ENCODE assay signal across 20 cellular contexts in genomic region chr7:100621554-100621953, GRCh38. TPM values are rescaled to one million over a fixed set of nuclear protein-coding genes. Genes with fewer than 3 reads are reported as not detected.
DNase-seq lines count a peak whose midpoint lies in the region; ATAC-seq, FAIRE-seq and TF ChIP-seq lines count a peak whose summit lies in the region.
"Had no signal": no experiment of that assay in that cellular context is flagged by ENCODE, and none has a peak within 500 bp of the region (broad histone marks: within the 10 kb centered on the region; RNA-seq: fewer than 3 reads in every experiment).

No MANE protein-coding gene starts in this region.

- no peaks in the 10 kb centered on the region for H4K20me1 ChIP-seq in HepG2 (ENCODE audit: insufficient read depth, low read length)

- WGBS in adrenal gland, 4 donors = 32 to 57% (median 44%) methylated on average over 8 of the region's 8 CpGs
- WGBS in HepG2 (ENCODE audit: low lambda C conversion rate) = 8% methylated on average over 8 of the region's 8 CpGs
- WGBS in ovary, 3 donors = 63 to 71% (median 70%) methylated on average over 8 of the region's 8 CpGs

- no peak overlapping the region for H3K4me3 Mint-ChIP-seq in activated CD4-positive, alpha-beta memory T cell treated with anti-CD3 and anti-CD28 coated beads, Interleukin-2, amount 10 ng/mL, durations not matched to agents 7 days and 5 days
- no peak overlapping the region for H3K4me3 Mint-ChIP-seq in activated CD4-positive, alpha-beta memory T cell treated with anti-CD3 and anti-CD28 coated beads for 36 hours
- H3K4me3 Mint-ChIP-seq: GM23338 had no signal

- CTCF ChIA-PET in activated CD4-positive, alpha-beta memory T cell treated with anti-CD3 and anti-CD28 coated beads, Interleukin-2, amount 10 ng/mL, durations not matched to agents 7 days and 5 days (lab: Charles Lee) = interaction anchor here (1.1 kb wide), 1 partner anchor 8 kb away, joined by 6 read pairs; no protein-coding TSS in a partner anchor
- CTCF ChIA-PET in activated CD4-positive, alpha-beta memory T cell treated with anti-CD3 and anti-CD28 coated beads for 36 hours (lab: Charles Lee) = interaction anchor here (1.6 kb wide), 1 partner anchor 9 kb away, joined by 4 read pairs; no protein-coding TSS in a partner anchor
- CTCF ChIA-PET in HepG2 (lab: Yijun Ruan, JAX; ENCODE audit: low intra/inter-chr PET ratio, low total read pairs) = no interaction called here

- BruUV-seq in HepG2 (replicated peaks; lab: Mats Ljungman, UMichigan) = no TSS peak

- intact Hi-C loops in activated CD4-positive, alpha-beta memory T cell treated with anti-CD3 and anti-CD28 coated beads for 36 hours (cut with micrococcal nuclease) = loop anchor here (10.0 kb wide), 1 partner anchor 233 kb away; the partner anchor contains the start of gene SLC12A9
- intact Hi-C loops in adrenal gland (cut with DNase I) = no loop called here
- intact Hi-C loops in HepG2 (cut with micrococcal nuclease; ENCODE audit: unreplicated experiment) = no loop called here
- intact Hi-C loops in ovary (cut with DNase I) = no loop called here

- H3K36me3 ChIP-seq in adrenal gland (replicated peaks in 1 of 2) (no peaks in the 10 kb centered on the region), HepG2 (replicated peaks in 1 of 2; ENCODE audit: control insufficient read depth in 1 of 2, insufficient read depth in 2 of 2, low read length in 2 of 2) (peaks cover 0 to 4% of the 10 kb centered on the region in 2 experiments; a peak in 2 of 5 replicates), right atrium auricular region (no peaks in the 10 kb centered on the region), ovary (no peaks in the 10 kb centered on the region)

- peaks cover 46% of the 10 kb centered on the region for H3K4me1 Mint-ChIP-seq in activated CD4-positive, alpha-beta memory T cell treated with anti-CD3 and anti-CD28 coated beads, Interleukin-2, amount 10 ng/mL, durations not matched to agents 7 days and 5 days
- peaks cover 9% of the 10 kb centered on the region for H3K4me1 Mint-ChIP-seq in activated CD4-positive, alpha-beta memory T cell treated with anti-CD3 and anti-CD28 coated beads for 36 hours (ENCODE audit: low read depth)

- peak overlapping the region; percentile 37 for H3K4me2 ChIP-seq in HepG2 (ENCODE audit: low read depth, low read length)
- H3K4me2 ChIP-seq: GM23338 had no signal

- in situ Hi-C loops in HepG2 (cut with HindIII; ENCODE audit: extremely low pct_ligation_motif_present, low pct_unique_long_range_greater_than_20kb) = no loop called here

- H3K79me2 ChIP-seq in HepG2 (ENCODE audit: insufficient read depth, low read length) = no peaks in the 10 kb centered on the region

- H3K9me3 Mint-ChIP-seq in activated CD4-positive, alpha-beta memory T cell treated with anti-CD3 and anti-CD28 coated beads, Interleukin-2, amount 10 ng/mL, durations not matched to agents 7 days and 5 days = no peaks in the 10 kb centered on the region
- no peaks in the 10 kb centered on the region for H3K9me3 Mint-ChIP-seq in activated CD4-positive, alpha-beta memory T cell treated with anti-CD3 and anti-CD28 coated beads for 36 hours
- H3K9me3 Mint-ChIP-seq: GM23338 had no signal

- no peaks in the 10 kb centered on the region for H3K27me3 Mint-ChIP-seq in activated CD4-positive, alpha-beta memory T cell treated with anti-CD3 and anti-CD28 coated beads, Interleukin-2, amount 10 ng/mL, durations not matched to agents 7 days and 5 days
- H3K27me3 Mint-ChIP-seq in activated CD4-positive, alpha-beta memory T cell treated with anti-CD3 and anti-CD28 coated beads for 36 hours = no peaks in the 10 kb centered on the region

- peak overlapping the region; percentile 44 for H3K27ac Mint-ChIP-seq in activated CD4-positive, alpha-beta memory T cell treated with anti-CD3 and anti-CD28 coated beads, Interleukin-2, amount 10 ng/mL, durations not matched to agents 7 days and 5 days
- H3K27ac Mint-ChIP-seq in activated CD4-positive, alpha-beta memory T cell treated with anti-CD3 and anti-CD28 coated beads for 36 hours = no peak overlapping the region
- H3K27ac Mint-ChIP-seq: GM23338 had no signal

- H3K27me3 ChIP-seq in adrenal gland (no peaks in the 10 kb centered on the region), HepG2 (ENCODE audit: control insufficient read depth in 1 of 2, insufficient read depth in 2 of 2, low read length in 2 of 2) (no peaks in the 10 kb centered on the region), right atrium auricular region (no peaks in the 10 kb centered on the region), ovary (no peaks in the 10 kb centered on the region)

- POLR2A ChIA-PET in activated CD4-positive, alpha-beta memory T cell treated with anti-CD3 and anti-CD28 coated beads, Interleukin-2, amount 10 ng/mL, durations not matched to agents 7 days and 5 days (lab: Charles Lee) = interaction anchor here (1.3 to 7.3 kb wide), 2 partner anchors 7 to 12 kb away, joined by 4 to 140 read pairs; partner anchors contain the start of gene MOSPD3
- POLR2A ChIA-PET in activated CD4-positive, alpha-beta memory T cell treated with anti-CD3 and anti-CD28 coated beads for 36 hours (lab: Charles Lee) = no interaction called here
- POLR2A ChIA-PET in HepG2 (lab: Yijun Ruan, JAX) = interaction anchor here (1.0 to 2.7 kb wide), 9 partner anchors 9 to 84 kb away, joined by 3 to 20 read pairs (median 4); partner anchors contain the start of genes FBXO24, LRCH4, MOSPD3 and POP7

- peak; percentile 82 for ATAC-seq in HepG2
- ATAC-seq: GM12878, GM23338, PC-3 had no signal

- H3K4me1 ChIP-seq in adrenal gland (replicated peaks in 1 of 2) (peaks cover 0 to 3% of the 10 kb centered on the region in 2 donors), HepG2 (ENCODE audit: insufficient read depth, low read length) (peaks cover 21% of the 10 kb centered on the region), right atrium auricular region (peaks cover 0 to 4% of the 10 kb centered on the region in 2 donors), ovary (ENCODE audit: insufficient read depth) (no peaks in the 10 kb centered on the region)

- TF ChIP-seq CTCF in adrenal gland (IDR thresholded peaks at IDR 0.05) = no peak
- no peak for TF ChIP-seq CTCF in HepG2 (CRISPR knock-in tag; IDR thresholded peaks at IDR 0.05)
- TF ChIP-seq CTCF in right atrium auricular region (IDR thresholded peaks at IDR 0.05) = no peak
- TF ChIP-seq CTCF in ovary (IDR thresholded peaks at IDR 0.05) = no peak

- no peaks in the 10 kb centered on the region for H3K9me3 ChIP-seq in adrenal gland (replicated peaks in 1 of 3)
- H3K9me3 ChIP-seq in HepG2 (ENCODE audit: low read length) = no peaks in the 10 kb centered on the region
- H3K9me3 ChIP-seq in right atrium auricular region = no peaks in the 10 kb centered on the region
- H3K9me3 ChIP-seq in ovary = no peaks in the 10 kb centered on the region

- H3K36me3 Mint-ChIP-seq in activated CD4-positive, alpha-beta memory T cell treated with anti-CD3 and anti-CD28 coated beads, Interleukin-2, amount 10 ng/mL, durations not matched to agents 7 days and 5 days (ENCODE audit: low read depth) = peaks cover 30% of the 10 kb centered on the region
- H3K36me3 Mint-ChIP-seq in activated CD4-positive, alpha-beta memory T cell treated with anti-CD3 and anti-CD28 coated beads for 36 hours = no peaks in the 10 kb centered on the region

- TF ChIP-seq RAD21 in HepG2 (CRISPR knock-in tag; IDR thresholded peaks at IDR 0.05) = no peak

- TF ChIP-seq POLR2A in adrenal gland (IDR thresholded peaks at IDR 0.05) (peak in 1 of 2 donors; percentile 31), HepG2 (IDR thresholded peaks at IDR 0.05; ENCODE audit: insufficient read depth in 1 of 2, low read depth in 2 of 2, low read length in 2 of 2) (0 out of 4 replicates have a peak, but pooled peaks of 1 of the 2 experiments have one; percentile 14), ovary (IDR thresholded peaks at IDR 0.05) (no peak)

- peak; percentile 56 for FAIRE-seq in HepG2 (lab: Jason Lieb, UNC)
- no peak for FAIRE-seq in HTR-8/SVneo (lab: Jason Lieb, UNC)
- FAIRE-seq: A204.1, GM12878, GM18507 had no signal

- TF ChIP-seq EP300 in HepG2 (IDR thresholded peaks at IDR 0.05; ENCODE audit: low read depth in 2 of 2, low read length in 2 of 2) = peak in 1 of 2 experiments; percentile 31; a peak in 1 of 4 replicates
- TF ChIP-seq EP300 in HepG2 (CRISPR knock-in tag; IDR thresholded peaks at IDR 0.05; ENCODE audit: borderline replicate concordance) = no peak
- no peak for TF ChIP-seq EP300 in ovary (IDR thresholded peaks at IDR 0.05)

- no peak overlapping the region for H2AFZ ChIP-seq in HepG2 (ENCODE audit: low read length)
- H2AFZ ChIP-seq: GM23338 had no signal

- no peak overlapping the region for H3K9ac ChIP-seq in HepG2 (ENCODE audit: insufficient read depth, low read depth, low read length)

- DNase-seq in activated CD4-positive, alpha-beta memory T cell treated with anti-CD3 and anti-CD28 coated beads, Interleukin-2, amount 10 ng/mL, durations not matched to agents 7 days and 5 days = no peak
- DNase-seq in activated CD4-positive, alpha-beta memory T cell treated with anti-CD3 and anti-CD28 coated beads for 36 hours = no peak
- DNase-seq in adrenal gland (peak; percentile 82 to 94 (median 89)), HepG2 (ENCODE audit: low spot score) (peak; percentile 41), right atrium auricular region (ENCODE audit: low spot score) (no peak), HTR-8/SVneo (ENCODE audit: insufficient read length, low spot score) (no peak), ovary (no peak)
- DNase-seq: DND-41, GDM1, NCI-H1048, NCI-H2081 treated with DMSO at 0.1 percent for 48 hours, NCI-H510A, NCI-H774, PC-3 had no signal

- H3K27ac ChIP-seq in adrenal gland (peak overlapping the region; percentile 52 to 91 (median 70)), HepG2 (ENCODE audit: extremely low read length, insufficient read depth, low read length) (peak overlapping the region; percentile 50), right atrium auricular region (no peak overlapping the region), ovary (no peak overlapping the region)
- H3K27ac ChIP-seq: C4-2B had no signal

- H3K4me3 ChIP-seq in adrenal gland = no peak overlapping the region
- H3K4me3 ChIP-seq in HepG2 (replicated peaks in 1 of 3; ENCODE audit: insufficient read depth in 1 of 3, low read depth in 2 of 3, low read length in 3 of 3) = no peak overlapping the region
- H3K4me3 ChIP-seq in right atrium auricular region = no peak overlapping the region
- no peak overlapping the region for H3K4me3 ChIP-seq in ovary
- H3K4me3 ChIP-seq: GM12878, GM23338 had no signal

RNA-seq across cellular contexts. Expression of gene MOSPD3, which starts 9.2 kb away (rescaled TPM):
- total RNA-seq in activated CD4-positive, alpha-beta memory T cell treated with anti-CD3 and anti-CD28 coated beads, Interleukin-2, amount 10 ng/mL, durations not matched to agents 7 days and 5 days = 10 to 100 TPM; 47.2 to 53.3 TPM
- 10 to 100 TPM; 14.0 to 14.4 TPM for total RNA-seq in activated CD4-positive, alpha-beta memory T cell treated with anti-CD3 and anti-CD28 coated beads for 36 hours
- total RNA-seq in adrenal gland (10 to 100 TPM; 30.0 to 54.5 (median 38.0) TPM), HepG2 (2016; rRNA removed; fragmentation: Illumina TruSeq; extraction: Trizol) (6.1 and 7.6 TPM in 2 replicates), right atrium auricular region (10 to 100 TPM; 11.8 to 13.5 TPM), ovary (10 to 100 TPM in 6 of 7 donors, 1 to 10 TPM in 1; 9.4 to 27.7 (median 24.7) TPM)
- polyA plus RNA-seq in adrenal gland (10 to 100 TPM; 27.3 to 51.9 (median 29.6) TPM), HepG2 (2011; rRNA removed) (8.6 and 8.8 TPM in 2 replicates), ovary (10 to 100 TPM in 1 of 2 donors, 1 to 10 TPM in 1; 9.2 to 24.4 TPM)
- total RNA-seq in HepG2 (2016; cell fraction: cytosol; rRNA removed; fragmentation: Illumina TruSeq; extraction: Trizol; ENCODE audit: low read depth) = 12.3 and 20.4 TPM in 2 replicates
- 4.0 and 7.0 TPM in 2 replicates for total RNA-seq in HepG2 (2016; cell fraction: insoluble cytoplasmic fraction; rRNA removed; fragmentation: Illumina TruSeq; extraction: Trizol)
- 15.9 and 22.1 TPM in 2 replicates for total RNA-seq in HepG2 (2016; cell fraction: membrane; rRNA removed; fragmentation: Illumina TruSeq; extraction: Trizol)
- total RNA-seq in HepG2 (2016; cell fraction: nucleus; rRNA removed; fragmentation: Illumina TruSeq; extraction: Trizol) = 4.2 and 6.2 TPM in 2 replicates
- polyA plus RNA-seq in HepG2 (2011; cell fraction: cytosol; rRNA removed) = 3.9 and 6.3 TPM in 2 replicates
- 21.4 and 23.3 TPM in 2 replicates for polyA plus RNA-seq in HepG2 (2011; cell fraction: nucleus; rRNA removed)
- polyA plus RNA-seq in HepG2 (2012) = 7.9 and 11.0 TPM in 2 replicates
- polyA plus RNA-seq in HepG2 (2016; cell fraction: cytosol; fragmentation: Illumina TruSeq; extraction: Trizol; ENCODE audit: low read depth) = 45.9 and 64.3 TPM in 2 replicates
- 15.6 and 23.4 TPM in 2 replicates for polyA plus RNA-seq in HepG2 (2016; cell fraction: insoluble cytoplasmic fraction; fragmentation: Illumina TruSeq; extraction: Trizol; ENCODE audit: low read depth)
- polyA plus RNA-seq in HepG2 (2016; cell fraction: membrane; fragmentation: Illumina TruSeq; extraction: Trizol; ENCODE audit: low read depth) = 47.5 and 59.2 TPM in 2 replicates
- 17.4 and 18.3 TPM in 2 replicates for polyA plus RNA-seq in HepG2 (2016; cell fraction: nucleus; fragmentation: Illumina TruSeq; extraction: Trizol; ENCODE audit: insufficient read depth, low read depth)
- polyA minus RNA-seq in HepG2 (2011; rRNA and poly(A)+ RNA removed; ENCODE audit: low replicate concordance) = 3.9 and 4.7 TPM in 2 replicates
- 1.7 and 2.4 TPM in 2 replicates for polyA minus RNA-seq in HepG2 (2011; cell fraction: cytosol; rRNA and poly(A)+ RNA removed)
- polyA minus RNA-seq in HepG2 (2011; cell fraction: nucleus; rRNA and poly(A)+ RNA removed) = 4.5 and 5.2 TPM in 2 replicates

RNA-seq across cellular contexts. Expression of gene PCOLCE, which starts 19.4 kb away (rescaled TPM):
- total RNA-seq in activated CD4-positive, alpha-beta memory T cell treated with anti-CD3 and anti-CD28 coated beads, Interleukin-2, amount 10 ng/mL, durations not matched to agents 7 days and 5 days = 10 to 100 TPM; 16.0 to 18.7 TPM
- 10 to 100 TPM in 1 of 2 experiments, 1 to 10 TPM in 1; 9.2 to 11.0 TPM for total RNA-seq in activated CD4-positive, alpha-beta memory T cell treated with anti-CD3 and anti-CD28 coated beads for 36 hours
- 100 to 1,000 TPM in 2 of 8 donors, 10 to 100 TPM in 6; 42.0 to 369 (median 71.9) TPM for total RNA-seq in adrenal gland
- polyA plus RNA-seq in adrenal gland = 100 to 1,000 TPM in 2 of 3 donors, 10 to 100 TPM in 1; 21.5 to 222 (median 184) TPM
- 3.9 and 16.0 TPM in 2 replicates for total RNA-seq in HepG2 (2016; rRNA removed; fragmentation: Illumina TruSeq; extraction: Trizol)
- total RNA-seq in HepG2 (2016; cell fraction: cytosol; rRNA removed; fragmentation: Illumina TruSeq; extraction: Trizol; ENCODE audit: low read depth) = 2.1 and 2.3 TPM in 2 replicates
- 3.3 and 18.3 TPM in 2 replicates for total RNA-seq in HepG2 (2016; cell fraction: insoluble cytoplasmic fraction; rRNA removed; fragmentation: Illumina TruSeq; extraction: Trizol)
- total RNA-seq in HepG2 (2016; cell fraction: membrane; rRNA removed; fragmentation: Illumina TruSeq; extraction: Trizol) = 1.9 and 2.0 TPM in 2 replicates
- 20.4 and 23.8 TPM in 2 replicates for total RNA-seq in HepG2 (2016; cell fraction: nucleus; rRNA removed; fragmentation: Illumina TruSeq; extraction: Trizol)
- polyA plus RNA-seq in HepG2 (2011; rRNA removed) = 5.3 and 6.9 TPM in 2 replicates
- 3.1 and 3.4 TPM in 2 replicates for polyA plus RNA-seq in HepG2 (2011; cell fraction: cytosol; rRNA removed)
- polyA plus RNA-seq in HepG2 (2011; cell fraction: nucleus; rRNA removed) = 62.1 and 64.1 TPM in 2 replicates
- polyA plus RNA-seq in HepG2 (2012) = 15.6 and 28.9 TPM in 2 replicates
- 3.5 and 3.8 TPM in 2 replicates for polyA plus RNA-seq in HepG2 (2016; cell fraction: cytosol; fragmentation: Illumina TruSeq; extraction: Trizol; ENCODE audit: low read depth)
- 6.3 and 9.1 TPM in 2 replicates for polyA plus RNA-seq in HepG2 (2016; cell fraction: insoluble cytoplasmic fraction; fragmentation: Illumina TruSeq; extraction: Trizol; ENCODE audit: low read depth)
- polyA plus RNA-seq in HepG2 (2016; cell fraction: membrane; fragmentation: Illumina TruSeq; extraction: Trizol; ENCODE audit: low read depth) = 3.4 and 3.6 TPM in 2 replicates
- 81.2 and 84.3 TPM in 2 replicates for polyA plus RNA-seq in HepG2 (2016; cell fraction: nucleus; fragmentation: Illumina TruSeq; extraction: Trizol; ENCODE audit: insufficient read depth, low read depth)
- 1.7 and 2.2 TPM in 2 replicates for polyA minus RNA-seq in HepG2 (2011; rRNA and poly(A)+ RNA removed; ENCODE audit: low replicate concordance)
- 3.4 and 4.9 TPM in 2 replicates for polyA minus RNA-seq in HepG2 (2011; cell fraction: cytosol; rRNA and poly(A)+ RNA removed)
- 7.1 and 9.0 TPM in 2 replicates for polyA minus RNA-seq in HepG2 (2011; cell fraction: nucleus; rRNA and poly(A)+ RNA removed)
- 10 to 100 TPM; 25.4 to 39.0 TPM for total RNA-seq in right atrium auricular region
- 100 to 1,000 TPM in 3 of 7 donors, 10 to 100 TPM in 4; 24.3 to 185 (median 67.5) TPM for total RNA-seq in ovary
- 10 to 100 TPM; 42.4 to 56.2 TPM for polyA plus RNA-seq in ovary

RNA-seq across cellular contexts. Expression of gene TFR2, which starts 19.8 kb away (rescaled TPM):
- total RNA-seq in activated CD4-positive, alpha-beta memory T cell treated with anti-CD3 and anti-CD28 coated beads, Interleukin-2, amount 10 ng/mL, durations not matched to agents 7 days and 5 days = 1 to 10 TPM; 8.8 to 9.2 TPM
- total RNA-seq in activated CD4-positive, alpha-beta memory T cell treated with anti-CD3 and anti-CD28 coated beads for 36 hours = 1 to 10 TPM; 8.7 to 9.9 TPM
- total RNA-seq in adrenal gland (1 to 10 TPM in 4 of 8 donors, under 1 TPM in 4; 0.24 to 2.9 (median 1.1) TPM), HepG2 (2016; rRNA removed; fragmentation: Illumina TruSeq; extraction: Trizol) (12.5 and 36.9 TPM in 2 replicates), right atrium auricular region (under 1 TPM in 1 of 2 donors, not detected in 1; 0.19 TPM), ovary (under 1 TPM in 4 of 7 donors, not detected in 3; 0.12 to 0.79 (median 0.26) TPM)
- polyA plus RNA-seq in adrenal gland (1 to 10 TPM in 2 of 3 donors, under 1 TPM in 1; 0.88 to 2.1 (median 1.1) TPM), HepG2 (2011; rRNA removed) (64.2 and 122 TPM in 2 replicates), ovary (under 1 TPM; 0.06 to 0.13 TPM)
- total RNA-seq in HepG2 (2016; cell fraction: cytosol; rRNA removed; fragmentation: Illumina TruSeq; extraction: Trizol; ENCODE audit: low read depth) = 3.4 and 5.6 TPM in 2 replicates
- 10.1 and 35.7 TPM in 2 replicates for total RNA-seq in HepG2 (2016; cell fraction: insoluble cytoplasmic fraction; rRNA removed; fragmentation: Illumina TruSeq; extraction: Trizol)
- 8.2 and 10.4 TPM in 2 replicates for total RNA-seq in HepG2 (2016; cell fraction: membrane; rRNA removed; fragmentation: Illumina TruSeq; extraction: Trizol)
- total RNA-seq in HepG2 (2016; cell fraction: nucleus; rRNA removed; fragmentation: Illumina TruSeq; extraction: Trizol) = 34.2 and 34.9 TPM in 2 replicates
- polyA plus RNA-seq in HepG2 (2011; cell fraction: cytosol; rRNA removed) = 55.9 and 57.8 TPM in 2 replicates
- 182 and 193 TPM in 2 replicates for polyA plus RNA-seq in HepG2 (2011; cell fraction: nucleus; rRNA removed)
- polyA plus RNA-seq in HepG2 (2012) = 111 and 151 TPM in 2 replicates
- 4.2 and 4.6 TPM in 2 replicates for polyA plus RNA-seq in HepG2 (2016; cell fraction: cytosol; fragmentation: Illumina TruSeq; extraction: Trizol; ENCODE audit: low read depth)
- polyA plus RNA-seq in HepG2 (2016; cell fraction: insoluble cytoplasmic fraction; fragmentation: Illumina TruSeq; extraction: Trizol; ENCODE audit: low read depth) = 11.4 and 13.6 TPM in 2 replicates
- polyA plus RNA-seq in HepG2 (2016; cell fraction: membrane; fragmentation: Illumina TruSeq; extraction: Trizol; ENCODE audit: low read depth) = 6.6 and 6.9 TPM in 2 replicates
- 79.8 and 81.7 TPM in 2 replicates for polyA plus RNA-seq in HepG2 (2016; cell fraction: nucleus; fragmentation: Illumina TruSeq; extraction: Trizol; ENCODE audit: insufficient read depth, low read depth)
- polyA minus RNA-seq in HepG2 (2011; rRNA and poly(A)+ RNA removed; ENCODE audit: low replicate concordance) = 17.0 and 39.6 TPM in 2 replicates
- polyA minus RNA-seq in HepG2 (2011; cell fraction: cytosol; rRNA and poly(A)+ RNA removed) = 14.2 and 31.8 TPM in 2 replicates
- 27.4 and 31.8 TPM in 2 replicates for polyA minus RNA-seq in HepG2 (2011; cell fraction: nucleus; rRNA and poly(A)+ RNA removed)
- total RNA-seq: MCF 10A, PC-3 had no signal

RNA-seq across cellular contexts. Expression of gene ACTL6B, which starts 34.7 kb away (rescaled TPM):
- not detected for total RNA-seq in activated CD4-positive, alpha-beta memory T cell treated with anti-CD3 and anti-CD28 coated beads, Interleukin-2, amount 10 ng/mL, durations not matched to agents 7 days and 5 days
- not detected for total RNA-seq in activated CD4-positive, alpha-beta memory T cell treated with anti-CD3 and anti-CD28 coated beads for 36 hours
- 1 to 10 TPM in 3 of 8 donors, not detected in 5; 1.9 to 3.8 (median 2.4) TPM for total RNA-seq in adrenal gland
- polyA plus RNA-seq in adrenal gland = 1 to 10 TPM in 2 of 3 donors, under 1 TPM in 1; 0.64 to 5.1 (median 2.5) TPM
- not detected in 2 replicates for total RNA-seq in HepG2 (2016; rRNA removed; fragmentation: Illumina TruSeq; extraction: Trizol)
- not detected in 2 replicates for total RNA-seq in HepG2 (2016; cell fraction: cytosol; rRNA removed; fragmentation: Illumina TruSeq; extraction: Trizol; ENCODE audit: low read depth)
- not detected in 2 replicates for total RNA-seq in HepG2 (2016; cell fraction: insoluble cytoplasmic fraction; rRNA removed; fragmentation: Illumina TruSeq; extraction: Trizol)
- not detected in 2 replicates for total RNA-seq in HepG2 (2016; cell fraction: membrane; rRNA removed; fragmentation: Illumina TruSeq; extraction: Trizol)
- total RNA-seq in HepG2 (2016; cell fraction: nucleus; rRNA removed; fragmentation: Illumina TruSeq; extraction: Trizol) = not detected in 2 replicates
- not detected in 2 replicates for polyA plus RNA-seq in HepG2 (2011; rRNA removed)
- not detected in 2 replicates for polyA plus RNA-seq in HepG2 (2011; cell fraction: cytosol; rRNA removed)
- not detected in 2 replicates for polyA plus RNA-seq in HepG2 (2011; cell fraction: nucleus; rRNA removed)
- polyA plus RNA-seq in HepG2 (2012) = not detected in 2 replicates
- not detected in 2 replicates for polyA plus RNA-seq in HepG2 (2016; cell fraction: cytosol; fragmentation: Illumina TruSeq; extraction: Trizol; ENCODE audit: low read depth)
- polyA plus RNA-seq in HepG2 (2016; cell fraction: insoluble cytoplasmic fraction; fragmentation: Illumina TruSeq; extraction: Trizol; ENCODE audit: low read depth) = not detected in 2 replicates
- polyA plus RNA-seq in HepG2 (2016; cell fraction: membrane; fragmentation: Illumina TruSeq; extraction: Trizol; ENCODE audit: low read depth) = not detected in 2 replicates
- polyA plus RNA-seq in HepG2 (2016; cell fraction: nucleus; fragmentation: Illumina TruSeq; extraction: Trizol; ENCODE audit: insufficient read depth, low read depth) = not detected in 2 replicates
- polyA minus RNA-seq in HepG2 (2011; rRNA and poly(A)+ RNA removed; ENCODE audit: low replicate concordance) = not detected in 2 replicates
- polyA minus RNA-seq in HepG2 (2011; cell fraction: cytosol; rRNA and poly(A)+ RNA removed) = not detected in 2 replicates
- polyA minus RNA-seq in HepG2 (2011; cell fraction: nucleus; rRNA and poly(A)+ RNA removed) = not detected in 2 replicates
- total RNA-seq in right atrium auricular region = not detected
- total RNA-seq in ovary = not detected
- polyA plus RNA-seq in ovary = not detected
- total RNA-seq: GM12878, MCF 10A, PC-3 had no signal
- polyA plus RNA-seq: GM12878 had no signal

RNA-seq across cellular contexts. Expression of gene FBXO24, which starts 35.4 kb away (rescaled TPM):
- 1 to 10 TPM; 1.8 to 2.7 TPM for total RNA-seq in activated CD4-positive, alpha-beta memory T cell treated with anti-CD3 and anti-CD28 coated beads, Interleukin-2, amount 10 ng/mL, durations not matched to agents 7 days and 5 days
- total RNA-seq in activated CD4-positive, alpha-beta memory T cell treated with anti-CD3 and anti-CD28 coated beads for 36 hours = 1 to 10 TPM; 2.2 to 2.6 TPM
- total RNA-seq in adrenal gland (1 to 10 TPM in 3 of 8 donors, under 1 TPM in 3, not detected in 2; 0.24 to 1.4 (median 0.89) TPM), HepG2 (2016; rRNA removed; fragmentation: Illumina TruSeq; extraction: Trizol) (0.13 and 0.20 TPM in 2 replicates), right atrium auricular region (under 1 TPM in 1 of 2 donors, not detected in 1; 0.20 TPM), ovary (1 to 10 TPM in 3 of 7 donors, under 1 TPM in 4; 0.34 to 2.2 (median 0.84) TPM)
- polyA plus RNA-seq in adrenal gland (1 to 10 TPM in 2 of 3 donors, under 1 TPM in 1; 0.16 to 2.8 (median 1.5) TPM), HepG2 (2011; rRNA removed) (0.31 and 0.55 TPM in 2 replicates), ovary (under 1 TPM; 0.33 to 0.63 TPM)
- total RNA-seq in HepG2 (2016; cell fraction: cytosol; rRNA removed; fragmentation: Illumina TruSeq; extraction: Trizol; ENCODE audit: low read depth) = 0.18 and 0.61 TPM in 2 replicates
- 0.24 TPM in 1 of 2 replicates, not detected in the other for total RNA-seq in HepG2 (2016; cell fraction: insoluble cytoplasmic fraction; rRNA removed; fragmentation: Illumina TruSeq; extraction: Trizol)
- 0.12 and 0.21 TPM in 2 replicates for total RNA-seq in HepG2 (2016; cell fraction: membrane; rRNA removed; fragmentation: Illumina TruSeq; extraction: Trizol)
- 0.56 TPM in 1 of 2 replicates, not detected in the other for total RNA-seq in HepG2 (2016; cell fraction: nucleus; rRNA removed; fragmentation: Illumina TruSeq; extraction: Trizol)
- 0.31 and 0.32 TPM in 2 replicates for polyA plus RNA-seq in HepG2 (2011; cell fraction: cytosol; rRNA removed)
- 2.0 and 2.1 TPM in 2 replicates for polyA plus RNA-seq in HepG2 (2011; cell fraction: nucleus; rRNA removed)
- 0.15 and 0.31 TPM in 2 replicates for polyA plus RNA-seq in HepG2 (2012)
- 0.08 and 0.10 TPM in 2 replicates for polyA plus RNA-seq in HepG2 (2016; cell fraction: cytosol; fragmentation: Illumina TruSeq; extraction: Trizol; ENCODE audit: low read depth)
- 0.21 and 0.26 TPM in 2 replicates for polyA plus RNA-seq in HepG2 (2016; cell fraction: insoluble cytoplasmic fraction; fragmentation: Illumina TruSeq; extraction: Trizol; ENCODE audit: low read depth)
- 0.14 and 0.22 TPM in 2 replicates for polyA plus RNA-seq in HepG2 (2016; cell fraction: membrane; fragmentation: Illumina TruSeq; extraction: Trizol; ENCODE audit: low read depth)
- 0.38 and 0.51 TPM in 2 replicates for polyA plus RNA-seq in HepG2 (2016; cell fraction: nucleus; fragmentation: Illumina TruSeq; extraction: Trizol; ENCODE audit: insufficient read depth, low read depth)
- 0.80 and 0.94 TPM in 2 replicates for polyA minus RNA-seq in HepG2 (2011; rRNA and poly(A)+ RNA removed; ENCODE audit: low replicate concordance)
- not detected in 2 replicates for polyA minus RNA-seq in HepG2 (2011; cell fraction: cytosol; rRNA and poly(A)+ RNA removed)
- polyA minus RNA-seq in HepG2 (2011; cell fraction: nucleus; rRNA and poly(A)+ RNA removed) = 0.26 and 0.50 TPM in 2 replicates

Comparison
In these comparisons a context has a peak if more than half of its experiments do, and no peak if none do; other contexts are left out.
1. DNase-seq: peak in adrenal gland (7 of 7) and HepG2 (single experiment); none in activated CD4-positive, alpha-beta memory T cell treated with anti-CD3 and anti-CD28 coated beads, Interleukin-2, amount 10 ng/mL, durations not matched to agents 7 days and 5 days (single experiment), activated CD4-positive, alpha-beta memory T cell treated with anti-CD3 and anti-CD28 coated beads for 36 hours (single experiment), right atrium auricular region (single experiment), HTR-8/SVneo (single experiment) and ovary (0 of 5).
2. H3K27ac ChIP-seq: peak in adrenal gland (5 of 5) and HepG2 (single experiment); none in right atrium auricular region (0 of 2) and ovary (0 of 2).